ENCODE assay signal across 13 cellular contexts in genomic region chr1:18107671-18108312, GRCh38. TPM values are rescaled to one million over a fixed set of nuclear protein-coding genes. Genes with fewer than 3 reads are reported as not detected.
DNase-seq lines count a peak whose midpoint lies in the region; ATAC-seq, FAIRE-seq and TF ChIP-seq lines count a peak whose summit lies in the region.
"Had no signal": no experiment of that assay in that cellular context is flagged by ENCODE, and none has a peak within 500 bp of the region (broad histone marks: within the 10 kb centered on the region; RNA-seq: fewer than 3 reads in every experiment).

IGSF21 (plus strand) TSS chr1:18107798; CDS start chr1:18108129, 331 bp downstream.

- H3K9me3 Mint-ChIP-seq in nephron progenitor cell = no peaks in the 10 kb centered on the region

- DNase-seq in A549 (ENCODE audit: low read depth in 1 of 2, low spot score in 1 of 2) (no peak), H7 (peak; percentile 89), nephron progenitor cell (peak; percentile 68), MM.1S (no peak), GM12891 (ENCODE audit: insufficient read length, low spot score) (no peak)
- DNase-seq: T-helper 1 cell, upper lobe of right lung had no signal

- POLR2A ChIA-PET in A549 (lab: Yijun Ruan, JAX) = no interaction called here

- no peak for ATAC-seq in A549
- ATAC-seq in HG02623 (IDR thresholded peaks at IDR 0.05; ENCODE audit: unreplicated experiment) = no peak
- ATAC-seq in HG03457 (IDR thresholded peaks at IDR 0.05; ENCODE audit: unreplicated experiment) = no peak
- ATAC-seq: HCT116, upper lobe of right lung had no signal

- H3K27ac ChIP-seq in A549 (no peak within 1 kb of the TSS), cingulate gyrus (ENCODE audit: low read depth, low read length) (peak within 1 kb of the TSS; percentile 41), MM.1S (ENCODE audit: low read length) (no peak within 1 kb of the TSS)
- H3K27ac ChIP-seq: upper lobe of right lung had no signal

- CTCF ChIA-PET in A549 (lab: Yijun Ruan, JAX) = no interaction called here

- no peaks in the 10 kb centered on the region for H3F3A ChIP-seq in MM.1S (ENCODE audit: insufficient read depth, low read length)

- H3K27me3 ChIP-seq in H7 (ENCODE audit: control insufficient read depth, insufficient read depth, low read length) (peaks cover 63% of the 10 kb centered on the region), MM.1S (replicated peaks; ENCODE audit: insufficient read depth, low read length) (peaks cover 85% of the 10 kb centered on the region)

- no peaks in the 10 kb centered on the region for H3K79me2 ChIP-seq in MM.1S (ENCODE audit: low read length)

- peak within 1 kb of the TSS; percentile 74 for H3K4me3 Mint-ChIP-seq in nephron progenitor cell

- H3K36me3 Mint-ChIP-seq in nephron progenitor cell (ENCODE audit: low read depth) = no peaks in the 10 kb centered on the region

- 13% methylated on average over 13 of the region's 99 CpGs for WGBS in A549 (ENCODE audit: missing lambda C conversion rate)

- no peak for TF ChIP-seq EP300 in A549 (IDR thresholded peaks at IDR 0.05)

- H3K4me1 Mint-ChIP-seq in nephron progenitor cell = peaks cover 25% of the 10 kb centered on the region

- H3K36me3 ChIP-seq in H7 (replicated peaks; ENCODE audit: control insufficient read depth, insufficient read depth, low read length) = no peaks in the 10 kb centered on the region
- H3K36me3 ChIP-seq in MM.1S (replicated peaks; ENCODE audit: insufficient read depth, low read length) = no peaks in the 10 kb centered on the region
- H3K36me3 ChIP-seq: upper lobe of right lung had no signal

- no peak for TF ChIP-seq RAD21 in A549 (conservative IDR thresholded peaks at IDR 0.05 in 1 of 2, IDR thresholded peaks at IDR 0.05 in 1 of 2)

- H3K4me3 ChIP-seq in A549 (no peak within 1 kb of the TSS), H7 (ENCODE audit: insufficient read depth, low read depth, low read length) (peak within 1 kb of the TSS; percentile 63), MM.1S (ENCODE audit: low read length) (no peak within 1 kb of the TSS)
- H3K4me3 ChIP-seq: upper lobe of right lung had no signal

- TF ChIP-seq CTCF in A549 (IDR thresholded peaks at IDR 0.05) = no peak
- no peak for TF ChIP-seq CTCF in nephron progenitor cell (IDR thresholded peaks at IDR 0.05)
- no peak for TF ChIP-seq CTCF in MM.1S (IDR thresholded peaks at IDR 0.05; ENCODE audit: low read length)

- H4K20me1 ChIP-seq in MM.1S (ENCODE audit: insufficient read depth, low read length) = no peaks in the 10 kb centered on the region

- peaks cover 98% of the 10 kb centered on the region for H3K27me3 Mint-ChIP-seq in nephron progenitor cell (ENCODE audit: low read depth, poor library complexity)

- H2AFZ ChIP-seq in MM.1S (ENCODE audit: low read length) = no peak within 1 kb of the TSS

- no peak for TF ChIP-seq POLR2A in A549 (IDR thresholded peaks at IDR 0.05; ENCODE audit: low read length)
- TF ChIP-seq POLR2A in GM12891 (IDR thresholded peaks at IDR 0.05; ENCODE audit: low read depth, low read length) = no peak

- H3K27ac Mint-ChIP-seq in nephron progenitor cell = no peak within 1 kb of the TSS

- H3K4me2 ChIP-seq in A549 (peak within 1 kb of the TSS; percentile 37; the same call in 2 of the 3 replicates), MM.1S (ENCODE audit: low read depth, low read length) (no peak within 1 kb of the TSS)

- H3K9ac ChIP-seq in MM.1S (ENCODE audit: low read length) = no peak within 1 kb of the TSS

- H3K9me3 ChIP-seq in A549 (no peaks in the 10 kb centered on the region), MM.1S (replicated peaks; ENCODE audit: insufficient read depth, low read length) (no peaks in the 10 kb centered on the region)
- H3K9me3 ChIP-seq: upper lobe of right lung had no signal

- FAIRE-seq in A549 (lab: Jason Lieb, UNC) = no peak
- no peak for FAIRE-seq in GM12891 (lab: Jason Lieb, UNC)

- no peaks in the 10 kb centered on the region for H3K9me2 ChIP-seq in MM.1S (replicated peaks; ENCODE audit: insufficient read depth, low read length)

- H3K4me1 ChIP-seq in A549 (peaks cover 11% of the 10 kb centered on the region; the same call in 1 of the 3 replicates), MM.1S (ENCODE audit: low read length) (no peaks in the 10 kb centered on the region)

TF ChIP-seq in A549, 52 proteins besides CTCF, POLR2A, EP300 and RAD21:
- TF ChIP-seq, protein P1, sequence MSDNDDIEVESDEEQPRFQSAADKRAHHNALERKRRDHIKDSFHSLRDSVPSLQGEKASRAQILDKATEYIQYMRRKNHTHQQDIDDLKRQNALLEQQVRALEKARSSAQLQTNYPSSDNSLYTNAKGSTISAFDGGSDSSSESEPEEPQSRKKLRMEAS (IDR thresholded peaks at IDR 0.05) = no peak
- no peak for TF ChIP-seq ESRRA (IDR thresholded peaks at IDR 0.05; ENCODE audit: borderline replicate concordance, low read length)
- no peak for TF ChIP-seq RCOR1 (IDR thresholded peaks at IDR 0.05; ENCODE audit: low read depth, low read length)
- TF ChIP-seq SREBF2 (IDR thresholded peaks at IDR 0.05) = no peak
- TF ChIP-seq, protein P2, sequence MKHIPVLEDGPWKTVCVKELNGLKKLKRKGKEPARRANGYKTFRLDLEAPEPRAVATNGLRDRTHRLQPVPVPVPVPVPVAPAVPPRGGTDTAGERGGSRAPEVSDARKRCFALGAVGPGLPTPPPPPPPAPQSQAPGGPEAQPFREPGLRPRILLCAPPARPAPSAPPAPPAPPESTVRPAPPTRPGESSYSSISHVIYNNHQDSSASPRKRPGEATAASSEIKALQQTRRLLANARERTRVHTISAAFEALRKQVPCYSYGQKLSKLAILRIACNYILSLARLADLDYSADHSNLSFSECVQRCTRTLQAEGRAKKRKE (CRISPR knock-in tag; IDR thresholded peaks at IDR 0.05; ENCODE audit: low read depth) = no peak
- TF ChIP-seq TP53 (CRISPR knock-in tag; IDR thresholded peaks at IDR 0.05) = no peak
- no peak for TF ChIP-seq EHF (CRISPR knock-in tag; IDR thresholded peaks at IDR 0.05)

TF ChIP-seq in GM12891, 5 proteins besides CTCF, POLR2A, EP300 and RAD21:
- TF ChIP-seq POLR2AphosphoS5 (IDR thresholded peaks at IDR 0.05; ENCODE audit: low read depth, low read length) (no peak), TAF1 (IDR thresholded peaks at IDR 0.05; ENCODE audit: low read depth, low read length) (no peak), PAX5 (IDR thresholded peaks at IDR 0.05; ENCODE audit: insufficient read depth, low read length, severe bottlenecking) (no peak), POU2F2 (IDR thresholded peaks at IDR 0.05; ENCODE audit: low read depth, low read length) (no peak), SPI1 (IDR thresholded peaks at IDR 0.05; ENCODE audit: low read depth, low read length) (no peak)

RNA-seq across cellular contexts. Expression of gene IGSF21, which starts in this region (rescaled TPM):
- not detected in 2 replicates for polyA plus RNA-seq in A549 (2011; rRNA removed)
- polyA plus RNA-seq in A549 (2012; cell fraction: cytosol; rRNA removed) = not detected in 2 replicates
- polyA plus RNA-seq in A549 (2012; cell fraction: nucleus; rRNA removed) = not detected in 2 replicates
- not detected in 3 replicates for polyA plus RNA-seq in A549 (2017; fragmentation: RNase III; extraction: RNeasy Plus Mini Kit Qiagen cat#74134 plus additional on column Dnase treatment)
- polyA minus RNA-seq in A549 (2011; rRNA and poly(A)+ RNA removed) = not detected in 2 replicates
- 32.0 and 38.7 TPM in 2 replicates for total RNA-seq in H7 (2014; rRNA removed; shearing (Covaris generic))
- not detected for polyA plus RNA-seq in GM12891 (2012; ENCODE audit: low read depth, missing spikeins)
- total RNA-seq: LHCN-M2, renal cortical epithelial cell had no signal

Comparison
In these comparisons a context has a peak if more than half of its experiments do, and no peak if none do; other contexts are left out.
1. DNase-seq: peak in H7 (single experiment) and nephron progenitor cell (single experiment); none in A549 (0 of 2), MM.1S (single experiment) and GM12891 (single experiment).